In the genomic region with DNA sequence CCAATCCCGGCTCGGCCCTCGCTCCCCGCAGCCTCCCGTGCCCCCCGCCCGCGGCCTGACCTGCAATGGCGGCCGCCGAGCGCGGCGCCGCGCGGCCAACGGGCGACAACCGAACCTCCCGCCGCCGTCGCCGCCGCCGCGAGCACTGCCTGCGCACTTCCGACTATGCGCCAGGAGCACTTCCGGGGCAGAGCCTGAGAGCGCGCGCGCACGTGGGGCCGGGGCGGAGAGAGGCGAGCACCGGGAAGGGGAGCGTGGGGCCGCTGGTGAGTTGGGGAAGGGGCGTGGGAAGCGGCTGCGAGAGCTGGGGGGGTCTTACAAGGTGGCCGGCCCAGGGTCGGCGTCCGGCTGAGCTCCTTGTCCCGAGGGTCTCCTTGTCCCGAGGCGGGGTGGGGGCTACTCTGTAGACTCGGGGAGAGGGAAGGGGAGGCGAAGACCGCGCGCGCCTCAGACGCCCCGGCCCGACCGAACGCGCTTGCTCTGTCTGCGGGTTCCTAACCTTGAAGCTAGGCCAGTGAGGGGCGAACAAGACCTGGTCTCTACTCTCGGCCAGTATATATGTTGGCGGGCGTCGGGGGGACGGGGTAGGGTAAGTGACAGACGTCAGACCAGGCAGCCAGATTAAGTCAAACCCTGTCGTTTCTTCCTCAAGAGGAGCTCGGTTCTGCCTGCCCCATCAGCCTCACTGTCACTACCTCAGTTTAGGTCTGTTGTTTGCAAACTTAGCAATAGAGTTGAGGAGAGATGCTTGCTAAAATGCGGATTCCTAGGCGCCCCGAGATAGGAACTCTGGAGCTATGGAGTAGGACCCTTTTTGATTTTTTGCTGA, we compare ENCODE assay signal across 8 cellular contexts. TPM values are rescaled to one million over a fixed set of nuclear protein-coding genes. Genes with fewer than 3 reads are reported as not detected.
A peak's percentile ranks its signal among the peaks of the same experiment; 100 is the strongest.
DNase-seq lines count a peak whose midpoint lies in the region; ATAC-seq lines count a peak whose summit lies in the region.

A gene with protein sequence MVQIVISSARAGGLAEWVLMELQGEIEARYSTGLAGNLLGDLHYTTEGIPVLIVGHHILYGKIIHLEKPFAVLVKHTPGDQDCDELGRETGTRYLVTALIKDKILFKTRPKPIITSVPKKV (minus strand): TSS at position 165 of the 829 bp plus-strand sequence. CDS start 11,130 bp downstream, outside the sequence.
A gene (plus strand): TSS at position 226 of the 829 bp plus-strand sequence. CDS start 811 bp downstream, outside the sequence.

- peak within 1 kb of the TSS; percentile 93 for H2AFZ ChIP-seq in ACC112 (ENCODE audit: low read length, unreplicated experiment)

- H3K36me3 ChIP-seq in ACC112 (ENCODE audit: insufficient read depth, low read length) = peaks cover 10% of the 10 kb centered on the region

- H3K27ac ChIP-seq in ACC112 (ENCODE audit: low read depth, low read length) = peak within 1 kb of the TSS; percentile 87

- ATAC-seq in GM18520 (IDR thresholded peaks at IDR 0.05; ENCODE audit: unreplicated experiment) (peak; percentile 65), HG03066 (IDR thresholded peaks at IDR 0.05; ENCODE audit: low read depth, unreplicated experiment) (peak; percentile 75)

- peaks cover 28% of the 10 kb centered on the region for H3K4me1 ChIP-seq in ACC112 (ENCODE audit: control insufficient read depth, insufficient read depth, low read length, unreplicated experiment)

- H3K4me3 ChIP-seq in ACC112 (ENCODE audit: low read depth, low read length) = peak within 1 kb of the TSS; percentile 100

- H3K79me2 ChIP-seq in ACC112 (ENCODE audit: control insufficient read depth, insufficient read depth, low read length, unreplicated experiment) = peaks cover 92% of the 10 kb centered on the region

- DNase-seq in NCI-H345 treated with DMSO at 0.1 percent for 48 hours (lab: John Stamatoyannopoulos, UW; ENCODE audit: unreplicated experiment) (peak; percentile 41), cerebellum (ENCODE audit: low spot score) (peak; percentile 89), kidney tubule cell (ENCODE audit: low spot score) (peak; percentile 88)
- peak; percentile 79 for DNase-seq in activated CD4-positive, alpha-beta T cell treated with anti-CD3 and anti-CD28 coated beads for 1 hour
- DNase-seq in stimulated activated CD4-positive, alpha-beta T cell treated with anti-CD3 and anti-CD28 coated beads, Interleukin-1b, Interleukin-23, amount 100 ng/mL, for 1 hour (ENCODE audit: low read depth in 2 of 2) = peak; percentile 57 to 76

- H3K27me3 ChIP-seq in ACC112 (ENCODE audit: insufficient read depth, low read length) = no peaks in the 10 kb centered on the region

RNA-seq across cellular contexts. Expression of the first gene that starts in this region (rescaled TPM):
- 37.5 TPM for total RNA-seq in cerebellum

RNA-seq across cellular contexts. Expression of the second gene that starts in this region (rescaled TPM):
- 23.9 TPM for total RNA-seq in cerebellum

Comparison
In these comparisons a context has a peak if more than half of its experiments do, and no peak if none do; other contexts are left out.
1. Peak in every context shown above with its lines: DNase-seq, ATAC-seq, H3K4me3 ChIP-seq and H3K27ac ChIP-seq.